Comparison of ENCODE assay signal across 19 cellular contexts in genomic region chr9:81680506-81680905, GRCh38. TPM values are rescaled to one million over a fixed set of nuclear protein-coding genes. Genes with fewer than 3 reads are reported as not detected.
"Had no signal": no experiment of that assay in that cellular context is flagged by ENCODE, and none has a peak within 500 bp of the region (broad histone marks: within the 10 kb centered on the region; RNA-seq: fewer than 3 reads in every experiment).

No MANE protein-coding gene starts in this region.

- H3K4me3 ChIP-seq: adrenal gland, lung, pancreas, sigmoid colon, tibial artery, uterus had no signal

- H3K27me3 ChIP-seq: adrenal gland, foreskin keratinocyte, pancreas, sigmoid colon, tibial artery, uterus had no signal

- H3K9me3 Mint-ChIP-seq: activated naive CD4-positive, alpha-beta T cell treated with anti-CD3 and anti-CD28 coated beads, Interleukin-2, amount 50 U/mL, for 24 hours; activated T-cell treated with anti-CD3 and anti-CD28 coated beads, Interleukin-2, amount 50 U/mL, for 72 hours; stimulated activated effector memory CD8-positive, alpha-beta T cell treated with anti-CD3 and anti-CD28 coated beads, Interleukin-12 subunit alpha, Interleukin-12 subunit beta, amount 100 ng/mL, for 72 hours had no signal

- H3K27ac Mint-ChIP-seq: activated naive CD4-positive, alpha-beta T cell treated with anti-CD3 and anti-CD28 coated beads, Interleukin-2, amount 50 U/mL, for 24 hours; activated T-cell treated with anti-CD3 and anti-CD28 coated beads, Interleukin-2, amount 50 U/mL, for 72 hours; stimulated activated effector memory CD8-positive, alpha-beta T cell treated with anti-CD3 and anti-CD28 coated beads, Interleukin-12 subunit alpha, Interleukin-12 subunit beta, amount 100 ng/mL, for 72 hours had no signal

- H3K36me3 Mint-ChIP-seq: activated naive CD4-positive, alpha-beta T cell treated with anti-CD3 and anti-CD28 coated beads, Interleukin-2, amount 50 U/mL, for 24 hours; stimulated activated effector memory CD8-positive, alpha-beta T cell treated with anti-CD3 and anti-CD28 coated beads, Interleukin-12 subunit alpha, Interleukin-12 subunit beta, amount 100 ng/mL, for 72 hours had no signal

- H3K4me3 Mint-ChIP-seq: activated naive CD4-positive, alpha-beta T cell treated with anti-CD3 and anti-CD28 coated beads, Interleukin-2, amount 50 U/mL, for 24 hours; activated T-cell treated with anti-CD3 and anti-CD28 coated beads, Interleukin-2, amount 50 U/mL, for 72 hours; stimulated activated effector memory CD8-positive, alpha-beta T cell treated with anti-CD3 and anti-CD28 coated beads, Interleukin-12 subunit alpha, Interleukin-12 subunit beta, amount 100 ng/mL, for 72 hours had no signal

- H3K36me3 ChIP-seq: adrenal gland, neutrophil, uterus had no signal

- H3K27ac ChIP-seq: adrenal gland, neutrophil, pancreas, tibial artery, WERI-Rb-1 had no signal

- DNase-seq: activated CD4-positive, alpha-beta T cell treated with anti-CD3 and anti-CD28 coated beads, Interleukin-2, amount 50 U/mL, for 4 hours; activated effector memory CD4-positive, alpha-beta T cell treated with anti-CD3 and anti-CD28 coated beads, Interleukin-2, amount 50 U/mL, for 16 hours; activated T-cell treated with anti-CD3 and anti-CD28 coated beads, Interleukin-2, amount 50 U/mL, for 72 hours; adrenal gland; dermis blood vessel endothelial cell; hippocampal formation; left colon; pancreas; sigmoid colon; stimulated activated CD4-positive, alpha-beta T cell treated with anti-CD3 and anti-CD28 coated beads, Interleukin-4, amount 100 ng/mL, for 24 hours; tibial artery; uterus; WERI-Rb-1 had no signal

- H3K9me3 ChIP-seq: adrenal gland, neutrophil, pancreas, sigmoid colon, tibial artery, uterus had no signal

RNA-seq across cellular contexts. Expression of gene TLE1, which starts 8.8 kb away (rescaled TPM):
- total RNA-seq: activated CD8-positive, alpha-beta memory T cell treated with anti-CD3 and anti-CD28 coated beads for 36 hours had no signal
